8 cellular contexts compared by ENCODE assay signal in genomic region chr2:165239230-165239629, GRCh38. TPM values are rescaled to one million over a fixed set of nuclear protein-coding genes. Genes with fewer than 3 reads are reported as not detected.
DNase-seq lines count a peak whose midpoint lies in the region; ATAC-seq, FAIRE-seq and TF ChIP-seq lines count a peak whose summit lies in the region.

Gene SCN2A (plus strand): TSS chr2:165239414. CDS start chr2:165295824, 56,410 bp downstream.

- H2BK20ac ChIP-seq in H1 (ENCODE audit: low read length): no peak within 1 kb of the TSS

- H3K9me3 Mint-ChIP-seq in activated CD4-positive, alpha-beta memory T cell treated with anti-CD3 and anti-CD28 coated beads, Interleukin-2, amount 10 ng/mL, durations not matched to agents 7 days and 5 days: no peaks in the 10 kb centered on the region

- H3K4ac ChIP-seq in H1 (replicated peaks; ENCODE audit: insufficient read length, low read depth, low read length): no peak within 1 kb of the TSS

- H4K5ac ChIP-seq in H1 (ENCODE audit: insufficient read length, low read depth, low read length): no peak within 1 kb of the TSS

- H3K4me3 ChIP-seq in A549 (no peak within 1 kb of the TSS), GM12864 (ENCODE audit: low read depth, low read length) (no peak within 1 kb of the TSS), H1 (ENCODE audit: extremely low read depth in 1 of 4, insufficient read depth in 2 of 4, low read depth in 3 of 4, low read length in 4 of 4) (no peak within 1 kb of the TSS)

- H3K9ac ChIP-seq in H1 (replicated peaks in 1 of 4; ENCODE audit: extremely low read depth in 1 of 4, low read depth in 3 of 4, low read length in 3 of 4): no peak within 1 kb of the TSS

- POLR2A ChIA-PET in A549 (lab: Yijun Ruan, JAX) (no interaction called here), H1 (lab: Charles Lee; ENCODE audit: partially characterized antibody) (no interaction called here)
- POLR2A ChIA-PET in activated CD4-positive, alpha-beta memory T cell treated with anti-CD3 and anti-CD28 coated beads, Interleukin-2, amount 10 ng/mL, durations not matched to agents 7 days and 5 days (lab: Charles Lee): no interaction called here

- H2AK5ac ChIP-seq in H1 (ENCODE audit: low read depth, low read length): no peak within 1 kb of the TSS

- H3K4me1 ChIP-seq in A549: no peaks in the 10 kb centered on the region
- H3K4me1 ChIP-seq in H1 (replicated peaks in 1 of 4; ENCODE audit: control insufficient read depth in 3 of 4, insufficient read depth in 4 of 4, low read length in 3 of 4): no peaks in the 10 kb centered on the region

- no peaks in the 10 kb centered on the region for H3K27me3 Mint-ChIP-seq in activated CD4-positive, alpha-beta memory T cell treated with anti-CD3 and anti-CD28 coated beads, Interleukin-2, amount 10 ng/mL, durations not matched to agents 7 days and 5 days

- TF ChIP-seq CTCF in A549 (IDR thresholded peaks at IDR 0.05) (peak; percentile 60), GM12864 (IDR thresholded peaks at IDR 0.05; ENCODE audit: low read depth, low read length, missing control alignments) (peak; percentile 48), H1 (IDR thresholded peaks at IDR 0.05; ENCODE audit: control extremely low read depth in 1 of 3, insufficient read depth in 1 of 3, low read depth in 1 of 3, low read length in 3 of 3) (peak in 2 of 3 experiments; percentile 61 to 63; a peak in 3 of 4 replicates)

- no peak within 1 kb of the TSS for H3K56ac ChIP-seq in H1 (replicated peaks; ENCODE audit: insufficient read length, low read depth, low read length)

- no peak within 1 kb of the TSS for H4K91ac ChIP-seq in H1 (replicated peaks; ENCODE audit: insufficient read length, low read length)

- H2BK120ac ChIP-seq in H1 (replicated peaks; ENCODE audit: low read depth, low read length): no peak within 1 kb of the TSS

- CTCF ChIA-PET in A549 (lab: Yijun Ruan, JAX): interaction anchor here (0.6 to 1.3 kb wide), 8 partner anchors 10 to 631 kb away, joined by 3 to 7 read pairs (median 3); no protein-coding TSS in a partner anchor
- CTCF ChIA-PET in H1 (lab: Charles Lee; ENCODE audit: partially characterized antibody): interaction anchor here (0.6 to 2.6 kb wide), 44 partner anchors 10 to 708 kb away, joined by 3 to 19 read pairs (median 4); partner anchors contain the start of gene SCN3A
- CTCF ChIA-PET in activated CD4-positive, alpha-beta memory T cell treated with anti-CD3 and anti-CD28 coated beads, Interleukin-2, amount 10 ng/mL, durations not matched to agents 7 days and 5 days (lab: Charles Lee): interaction anchor here (0.7 to 1.6 kb wide), 5 partner anchors 9 to 635 kb away, joined by 3 to 8 read pairs (median 4); no protein-coding TSS in a partner anchor

- no peak within 1 kb of the TSS for H3K4me3 Mint-ChIP-seq in activated CD4-positive, alpha-beta memory T cell treated with anti-CD3 and anti-CD28 coated beads, Interleukin-2, amount 10 ng/mL, durations not matched to agents 7 days and 5 days

- H3K36me3 Mint-ChIP-seq in activated CD4-positive, alpha-beta memory T cell treated with anti-CD3 and anti-CD28 coated beads, Interleukin-2, amount 10 ng/mL, durations not matched to agents 7 days and 5 days (ENCODE audit: low read depth): no peaks in the 10 kb centered on the region

- TF ChIP-seq RAD21 in A549 (conservative IDR thresholded peaks at IDR 0.05 in 1 of 2, IDR thresholded peaks at IDR 0.05 in 1 of 2): peak; percentile 55 to 64
- peak; percentile 80 for TF ChIP-seq RAD21 in H1 (IDR thresholded peaks at IDR 0.05 in 1 of 2, conservative IDR thresholded peaks at IDR 0.05 in 1 of 2; ENCODE audit: low read depth in 2 of 2, low read length in 2 of 2)

- WGBS in A549 (ENCODE audit: missing lambda C conversion rate): 6% methylated on average over 3 of the region's 3 CpGs
- 57% methylated on average over 3 of the region's 3 CpGs; no CpG with 5 or more reads in 1 of the 2 experiments for WGBS in H1 (ENCODE audit: extremely low coverage in 1 of 2, insufficient coverage in 1 of 2, insufficient read length in 1 of 2, insufficient replicate concordance in 2 of 2, low coverage in 1 of 2, low lambda C conversion rate in 2 of 2, missing lambda C conversion rate in 1 of 2), 2 experiments

- TF ChIP-seq POLR2A in A549 (IDR thresholded peaks at IDR 0.05; ENCODE audit: low read length): no peak
- no peak for TF ChIP-seq POLR2A in H1 (IDR thresholded peaks at IDR 0.05; ENCODE audit: control extremely low read depth in 1 of 2, low read depth in 2 of 2, low read length in 2 of 2)

- FAIRE-seq in A549 (lab: Jason Lieb, UNC) (no peak), H1 (lab: Jason Lieb, UNC) (peak; percentile 62)

- H3K27me3 ChIP-seq in H1 (replicated peaks in 1 of 4; ENCODE audit: control insufficient read depth in 3 of 4, extremely low read depth in 1 of 4, insufficient read depth in 3 of 4, low read length in 3 of 4): no peaks in the 10 kb centered on the region

- TF ChIP-seq EP300 in A549 (IDR thresholded peaks at IDR 0.05): no peak
- TF ChIP-seq EP300 in H1 (IDR thresholded peaks at IDR 0.05; ENCODE audit: borderline replicate concordance in 1 of 2, low read depth in 2 of 2, low read length in 2 of 2): no peak

- H3K27ac ChIP-seq in A549: no peak within 1 kb of the TSS
- H3K27ac ChIP-seq in H1 (ENCODE audit: low read depth, low read length): no peak within 1 kb of the TSS

- H2BK5ac ChIP-seq in H1 (ENCODE audit: low read depth, low read length): no peak within 1 kb of the TSS

- H4K20me1 ChIP-seq in H1 (replicated peaks in 1 of 2; ENCODE audit: control insufficient read depth in 1 of 2, insufficient read depth in 2 of 2, low read length in 2 of 2): no peaks in the 10 kb centered on the region

- no peak within 1 kb of the TSS for H2BK12ac ChIP-seq in H1 (ENCODE audit: low read depth, low read length)

- no peaks in the 10 kb centered on the region for H3K79me1 ChIP-seq in H1 (ENCODE audit: low read depth, low read length)

- H3K23me2 ChIP-seq in H1 (ENCODE audit: low read depth, low read length): no peaks in the 10 kb centered on the region

- no peak within 1 kb of the TSS for H3K14ac ChIP-seq in H1 (ENCODE audit: insufficient read length)

- ATAC-seq in A549: peak in 1 of 2 experiments; percentile 66; a peak in 3 of 6 replicates
- ATAC-seq in HG03354 (IDR thresholded peaks at IDR 0.05; ENCODE audit: poor library complexity, severe bottlenecking, unreplicated experiment): peak; percentile 76

- H2BK15ac ChIP-seq in H1 (ENCODE audit: low read length): no peak within 1 kb of the TSS

- no peak within 1 kb of the TSS for H4K8ac ChIP-seq in H1 (ENCODE audit: extremely low read depth, insufficient read depth, low read length)

- H3K27ac Mint-ChIP-seq in activated CD4-positive, alpha-beta memory T cell treated with anti-CD3 and anti-CD28 coated beads, Interleukin-2, amount 10 ng/mL, durations not matched to agents 7 days and 5 days: no peak within 1 kb of the TSS

- no peaks in the 10 kb centered on the region for H3K79me2 ChIP-seq in H1 (ENCODE audit: control insufficient read depth in 1 of 2, insufficient read depth in 2 of 2, low read length in 2 of 2)

- H3K9me3 ChIP-seq in A549: no peaks in the 10 kb centered on the region
- no peaks in the 10 kb centered on the region for H3K9me3 ChIP-seq in H1 (ENCODE audit: insufficient read depth in 2 of 2, low read depth in 1 of 2, low read length in 1 of 2)

- H3K36me3 ChIP-seq in H1 (ENCODE audit: control insufficient read depth in 2 of 4, insufficient read depth in 4 of 4, low read length in 3 of 4): no peaks in the 10 kb centered on the region

- no peaks in the 10 kb centered on the region for H3K4me1 Mint-ChIP-seq in activated CD4-positive, alpha-beta memory T cell treated with anti-CD3 and anti-CD28 coated beads, Interleukin-2, amount 10 ng/mL, durations not matched to agents 7 days and 5 days

- no peak within 1 kb of the TSS for H3K18ac ChIP-seq in H1 (ENCODE audit: extremely low read depth, low read length)

- no peak within 1 kb of the TSS for H3K23ac ChIP-seq in H1 (ENCODE audit: insufficient read length)

- DNase-seq in A549 (ENCODE audit: low read depth in 1 of 2, low spot score in 1 of 2): peak in 1 of 2 experiments; percentile 68
- DNase-seq in GM12864 (ENCODE audit: low read depth): peak; percentile 13
- DNase-seq in NCI-H774 (lab: John Stamatoyannopoulos, UW): peak; percentile 86
- DNase-seq in H1 (ENCODE audit: low read depth in 1 of 2, low spot score in 2 of 2): no peak
- DNase-seq in middle frontal gyrus (ENCODE audit: extremely low spot score, low spot score): peak; percentile 62
- no peak for DNase-seq in activated CD4-positive, alpha-beta memory T cell treated with anti-CD3 and anti-CD28 coated beads, Interleukin-2, amount 10 ng/mL, durations not matched to agents 7 days and 5 days
- no peak for DNase-seq in stimulated activated naive CD4-positive, alpha-beta T cell treated with Interleukin-2 at 50 U/mL for 16 hours (lab: John Stamatoyannopoulos, UW)

- H3K4me2 ChIP-seq in A549 (no peak within 1 kb of the TSS), H1 (ENCODE audit: insufficient read depth in 1 of 2, low read depth in 2 of 2, low read length in 2 of 2) (no peak within 1 kb of the TSS)

- no peak within 1 kb of the TSS for H2AFZ ChIP-seq in H1 (ENCODE audit: low read length)

TF ChIP-seq in A549, 52 proteins besides CTCF, POLR2A, EP300 and RAD21:
- TF ChIP-seq CHD2 (IDR thresholded peaks at IDR 0.05; ENCODE audit: low read length, partially characterized antibody): no peak
- TF ChIP-seq SMC3 (IDR thresholded peaks at IDR 0.05): peak; percentile 51; the same call in 2 of the 3 replicates

TF ChIP-seq in H1, 55 proteins besides CTCF, POLR2A, EP300 and RAD21 (continues in another document):
- TF ChIP-seq CEBPB (IDR thresholded peaks at IDR 0.05; ENCODE audit: low read depth, low read length) (no peak), SUZ12 (IDR thresholded peaks at IDR 0.05; ENCODE audit: low read length) (no peak), FOSL1 (IDR thresholded peaks at IDR 0.05; ENCODE audit: insufficient read depth, low read depth, low read length) (no peak)

RNA-seq across cellular contexts. Expression of gene SCN2A, which starts in this region (rescaled TPM):
- polyA plus RNA-seq in A549 (2011; rRNA removed): 0.05 TPM in 2 replicates
- polyA plus RNA-seq in A549 (2012; cell fraction: cytosol; rRNA removed): not detected in 2 replicates
- not detected in 2 replicates for polyA plus RNA-seq in A549 (2012; cell fraction: nucleus; rRNA removed)
- polyA plus RNA-seq in A549 (2017; fragmentation: RNase III; extraction: RNeasy Plus Mini Kit Qiagen cat#74134 plus additional on column Dnase treatment): 0.01 to 0.05 TPM (median 0.03 TPM) in 3 replicates
- polyA minus RNA-seq in A549 (2011; rRNA and poly(A)+ RNA removed): 0.15 TPM in 1 of 2 replicates, not detected in the other
- total RNA-seq in H1 (2021; fragmentation: NEBNext Ultra II Directional; extraction: Animal tissue kit (Norgen Biotek cat#: 25700)): 0.61 and 1.1 TPM in 2 replicates
- 0.18 and 0.25 TPM in 2 replicates for polyA plus RNA-seq in H1 (2011; rRNA removed)
- 0.27 TPM for polyA plus RNA-seq in H1 (2011; cell fraction: cytosol; rRNA removed)
- 0.47 TPM for polyA plus RNA-seq in H1 (2011; cell fraction: nucleus; rRNA removed)
- 0.17 to 0.32 TPM (median 0.27 TPM) in 4 replicates for polyA plus RNA-seq in H1 (2012, experiment 1 of 2)
- not detected for polyA plus RNA-seq in H1 (2012, experiment 2 of 2)
- polyA plus RNA-seq in H1 (2013, experiment 1 of 2): 0.85 TPM
- polyA plus RNA-seq in H1 (2013, experiment 2 of 2): 0.98 TPM
- 0.32 and 0.56 TPM in 2 replicates for polyA minus RNA-seq in H1 (2011; rRNA and poly(A)+ RNA removed)
- 0.29 TPM for polyA minus RNA-seq in H1 (2011; cell fraction: cytosol; rRNA and poly(A)+ RNA removed)
- 1.6 TPM for polyA minus RNA-seq in H1 (2011; cell fraction: nucleus; rRNA and poly(A)+ RNA removed)
- total RNA-seq in activated CD4-positive, alpha-beta memory T cell treated with anti-CD3 and anti-CD28 coated beads, Interleukin-2, amount 10 ng/mL, durations not matched to agents 7 days and 5 days: not detected

Comparison
In these comparisons a context has a peak if more than half of its experiments do, and no peak if none do; other contexts are left out.
1. DNase-seq: peak in GM12864 (single experiment), NCI-H774 (single experiment) and middle frontal gyrus (single experiment); none in H1 (0 of 2), activated CD4-positive, alpha-beta memory T cell treated with anti-CD3 and anti-CD28 coated beads, Interleukin-2, amount 10 ng/mL, durations not matched to agents 7 days and 5 days (single experiment) and stimulated activated naive CD4-positive, alpha-beta T cell treated with Interleukin-2 at 50 U/mL for 16 hours (single experiment).
2. Of the 18 proteins assayed by ChIP-seq in both H1 and A549: peak only in H1: none; only in A549: none; in both: CTCF and RAD21; in neither: 16.
3. Peak in every context shown above with its lines, with median percentiles within 50 percentile points of each other: CTCF ChIP-seq.